Comparison of ENCODE assay signal across 18 cellular contexts in genomic region chr1:19728413-19729145, GRCh38.
A peak's percentile ranks its signal among the peaks of the same experiment; 100 is the strongest.
DNase-seq lines count a peak whose midpoint lies in the region; ATAC-seq and TF ChIP-seq lines count a peak whose summit lies in the region.
"Had no signal": no experiment of that assay in that cellular context is flagged by ENCODE, and none has a peak within 500 bp of the region (broad histone marks: within the 10 kb centered on the region; RNA-seq: fewer than 3 reads in every experiment).

No MANE protein-coding gene starts in this region.

- H3K27ac ChIP-seq in heart left ventricle (no peak overlapping the region), aorta (ENCODE audit: low read depth in 1 of 2, low read length in 2 of 2) (peak overlapping the region in 1 of 2 donors; percentile 86)
- H3K27ac ChIP-seq: C4-2B, GM23248, HL-60 had no signal

- no peaks in the 10 kb centered on the region for H3K27me3 ChIP-seq in heart left ventricle
- H3K27me3 ChIP-seq in aorta (ENCODE audit: control insufficient read depth in 1 of 2, insufficient read depth in 2 of 2, low read length in 1 of 2): no peaks in the 10 kb centered on the region

- intact Hi-C loops in heart left ventricle (cut with DNase I): no loop called here
- intact Hi-C loops in cardiac septum (cut with DNase I): no loop called here
- intact Hi-C loops in aorta (cut with DNase I): loop anchor here (5.0 kb wide), 2 partner anchors 34 to 39 kb away; no protein-coding TSS in a partner anchor

- DNase-seq in heart left ventricle (no peak), cardiac septum (ENCODE audit: low spot score) (no peak), medulla oblongata (ENCODE audit: extremely low spot score) (peak; percentile 26), aorta (no peak), NOMO-1 treated with DMSO at 0.1 percent for 48 hours (lab: John Stamatoyannopoulos, UW; ENCODE audit: unreplicated experiment) (no peak), NCI-H1417 (lab: John Stamatoyannopoulos, UW) (no peak), progenitor cell of endocrine pancreas (ENCODE audit: low spot score, unreplicated experiment) (no peak)
- DNase-seq: DMS 273 treated with DMSO at 0.1 percent for 48 hours, GF-D8, GM23248, NCI-H1930, NCI-H2171, NCI-H774, SHP77 treated with DMSO at 0.1 percent for 48 hours had no signal

- H3K9me3 ChIP-seq in heart left ventricle (peaks cover 0 to 10% (median 0%) of the 10 kb centered on the region in 12 donors), aorta (ENCODE audit: control insufficient read depth, low read length) (no peaks in the 10 kb centered on the region)

- H3K27ac Mint-ChIP-seq in brain (peak overlapping the region in 3 of 5 experiments; percentile 17 to 50 (median 45)), progenitor cell of endocrine pancreas (no peak overlapping the region)

- TF ChIP-seq CTCF in heart left ventricle (IDR thresholded peaks at IDR 0.05): no peak
- no peak for TF ChIP-seq CTCF in brain (conservative IDR thresholded peaks at IDR 0.05)
- no peak for TF ChIP-seq CTCF in progenitor cell of endocrine pancreas (IDR thresholded peaks at IDR 0.05; ENCODE audit: unreplicated experiment)

- H3K4me3 Mint-ChIP-seq in brain (no peak overlapping the region), progenitor cell of endocrine pancreas (ENCODE audit: low read depth) (no peak overlapping the region)

- TF ChIP-seq POLR2A in heart left ventricle (IDR thresholded peaks at IDR 0.05): no peak

- ATAC-seq in heart left ventricle: peak; percentile 20 to 71 (median 54)
- peak; percentile 57 for ATAC-seq in aorta (ENCODE audit: low FRiP score)
- ATAC-seq: HCT116 had no signal

- H3K27me3 Mint-ChIP-seq in brain: no peaks in the 10 kb centered on the region
- no peaks in the 10 kb centered on the region for H3K27me3 Mint-ChIP-seq in progenitor cell of endocrine pancreas

- no peak overlapping the region for H3K4me3 ChIP-seq in heart left ventricle
- no peak overlapping the region for H3K4me3 ChIP-seq in aorta (ENCODE audit: low read length in 2 of 2)
- H3K4me3 ChIP-seq: GM23248 had no signal

- peaks cover 0 to 27% (median 6%) of the 10 kb centered on the region in 9 donors for H3K36me3 ChIP-seq in heart left ventricle
- no peaks in the 10 kb centered on the region for H3K36me3 ChIP-seq in aorta (ENCODE audit: control insufficient read depth in 1 of 2, insufficient read depth in 2 of 2, low read length in 1 of 2)

- H3K9me3 Mint-ChIP-seq in brain (peaks cover 0 to 6% (median 0%) of the 10 kb centered on the region in 5 experiments), progenitor cell of endocrine pancreas (ENCODE audit: low read depth) (no peaks in the 10 kb centered on the region)

- peaks cover 24% of the 10 kb centered on the region for H3K4me1 Mint-ChIP-seq in brain
- no peaks in the 10 kb centered on the region for H3K4me1 Mint-ChIP-seq in progenitor cell of endocrine pancreas (ENCODE audit: low read depth)

- WGBS in heart left ventricle, 4 donors: 72 to 91% (median 83%) methylated on average over 5 of the region's 5 CpGs
- WGBS in aorta, 2 donors: 5 to 11% methylated on average over 5 of the region's 5 CpGs

- H3K36me3 Mint-ChIP-seq in brain (no peaks in the 10 kb centered on the region), progenitor cell of endocrine pancreas (ENCODE audit: insufficient read depth) (peaks cover 6% of the 10 kb centered on the region)

- H3K4me1 ChIP-seq in heart left ventricle (no peaks in the 10 kb centered on the region), aorta (ENCODE audit: control insufficient read depth in 1 of 2, insufficient read depth in 2 of 2, low read length in 2 of 2) (no peaks in the 10 kb centered on the region)

Comparison
In these comparisons a context has a peak if more than half of its experiments do, and no peak if none do; other contexts are left out.
1. intact Hi-C loops: an anchor here in aorta (5.0 kb wide); none called in heart left ventricle and cardiac septum.